ENCODE assay signal across 16 cellular contexts in the genomic region with DNA sequence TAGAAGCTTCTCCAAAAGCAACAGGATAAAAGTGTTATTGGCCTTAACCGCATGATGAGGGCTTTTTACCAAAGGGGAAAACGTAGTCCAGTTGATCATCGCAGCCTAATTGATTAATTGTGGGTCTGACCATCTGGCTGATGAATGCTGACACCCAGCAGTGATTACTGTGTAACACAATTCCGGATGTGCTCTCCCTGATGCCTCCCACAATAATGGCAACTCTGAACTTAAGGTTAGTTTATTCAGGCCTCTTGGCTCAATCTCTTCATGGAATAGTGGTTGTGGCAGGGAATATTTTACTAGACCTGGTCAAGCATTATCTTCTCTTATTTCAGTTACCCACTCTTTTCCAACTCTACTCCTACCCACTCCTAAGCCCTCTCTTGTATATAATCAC.
DNase-seq lines count a peak whose midpoint lies in the region; ATAC-seq and TF ChIP-seq lines count a peak whose summit lies in the region.
"Had no signal": no experiment of that assay in that cellular context is flagged by ENCODE, and none has a peak within 500 bp of the region (broad histone marks: within the 10 kb centered on the region; RNA-seq: fewer than 3 reads in every experiment).

No MANE protein-coding gene starts in this region.

- H3K4me3 Mint-ChIP-seq in naive thymus-derived CD8-positive, alpha-beta T cell = no peak overlapping the region
- H3K4me3 Mint-ChIP-seq in glutamatergic neuron (ENCODE audit: unreplicated experiment) = no peak overlapping the region

- H2BK15ac ChIP-seq in IMR-90 (ENCODE audit: low read depth, low read length) = peak overlapping the region; percentile 90; the same call in 2 of the 3 replicates

- TF ChIP-seq EP300 in suprapubic skin (IDR thresholded peaks at IDR 0.05) = no peak

- H3K4me1 ChIP-seq in IMR-90 (ENCODE audit: control insufficient read depth, insufficient read depth, low read length) = peaks cover 12% of the 10 kb centered on the region
- H3K4me1 ChIP-seq in ascending aorta = peaks cover 0 to 14% of the 10 kb centered on the region in 2 donors
- H3K4me1 ChIP-seq in muscle layer of colon (ENCODE audit: insufficient read depth, low read length) = peaks cover 30% of the 10 kb centered on the region
- peaks cover 37% of the 10 kb centered on the region for H3K4me1 ChIP-seq in suprapubic skin

- peak overlapping the region; percentile 37; the same call in 1 of the 2 replicates for H2AK5ac ChIP-seq in IMR-90 (ENCODE audit: low read depth, low read length)

- CTCF ChIA-PET in IMR-90 (lab: Yijun Ruan, JAX) = no interaction called here

- peak overlapping the region; percentile 45; the same call in 1 of the 2 replicates for H2BK20ac ChIP-seq in IMR-90 (ENCODE audit: low read depth, low read length)

- in situ Hi-C loops in IMR-90 (cut with MboI; ENCODE audit: low sequenced_read_pairs) = no loop called here

- H3K4me3 ChIP-seq in IMR-90 (ENCODE audit: insufficient read depth, low read depth, low read length) (no peak overlapping the region), ascending aorta (no peak overlapping the region), muscle layer of colon (ENCODE audit: low read depth in 1 of 2, low read length in 2 of 2) (no peak overlapping the region), suprapubic skin (no peak overlapping the region)
- H3K4me3 ChIP-seq: pancreas had no signal

- peak overlapping the region; percentile 65; the same call in 1 of the 2 replicates for H3K4ac ChIP-seq in IMR-90 (ENCODE audit: low read depth, low read length)

- H3K4me1 Mint-ChIP-seq in naive thymus-derived CD8-positive, alpha-beta T cell = peaks cover 2 to 9% (median 8%) of the 10 kb centered on the region in 4 donors
- no peaks in the 10 kb centered on the region for H3K4me1 Mint-ChIP-seq in glutamatergic neuron (ENCODE audit: low read depth, unreplicated experiment)

- H3K27me3 ChIP-seq in IMR-90 (ENCODE audit: control insufficient read depth, insufficient read depth, low read length) (no peaks in the 10 kb centered on the region), ascending aorta (no peaks in the 10 kb centered on the region), muscle layer of colon (ENCODE audit: control insufficient read depth in 1 of 2, insufficient read depth in 2 of 2, low read length in 2 of 2) (no peaks in the 10 kb centered on the region), suprapubic skin (no peaks in the 10 kb centered on the region)
- H3K27me3 ChIP-seq: pancreas had no signal

- no peaks in the 10 kb centered on the region for H3K9me3 ChIP-seq in IMR-90 (ENCODE audit: control insufficient read depth, insufficient read depth, low read length)
- H3K9me3 ChIP-seq in ascending aorta = no peaks in the 10 kb centered on the region
- H3K9me3 ChIP-seq in muscle layer of colon (ENCODE audit: low read length) = no peaks in the 10 kb centered on the region
- H3K9me3 ChIP-seq in suprapubic skin = no peaks in the 10 kb centered on the region
- H3K9me3 ChIP-seq: Caco-2, pancreas had no signal

- TF ChIP-seq RAD21 in IMR-90 (IDR thresholded peaks at IDR 0.05; ENCODE audit: low read length) = no peak

- dilution Hi-C loops in IMR-90 (cut with HindIII; ENCODE audit: low sequenced_read_pairs, unreplicated experiment) = no loop called here

- peaks cover 5% of the 10 kb centered on the region for H3K9me1 ChIP-seq in IMR-90 (ENCODE audit: insufficient read depth, low read length)

- H2AFZ ChIP-seq in IMR-90 (replicated peaks; ENCODE audit: low read length, poor library complexity) = no peak overlapping the region

- H2BK120ac ChIP-seq in IMR-90 (ENCODE audit: low read depth, low read length) = peak overlapping the region; percentile 64

- peak overlapping the region; percentile 33 for H3K4me2 ChIP-seq in IMR-90 (ENCODE audit: low read depth, low read length)

- TF ChIP-seq POLR2A in IMR-90 (IDR thresholded peaks at IDR 0.05; ENCODE audit: low read depth, low read length) (no peak), suprapubic skin (IDR thresholded peaks at IDR 0.05) (no peak)

- intact Hi-C loops in IMR-90 (cut with micrococcal nuclease) (loop anchor here (2.0 kb wide), 1 partner anchor 18 kb away; no protein-coding TSS in a partner anchor), ascending aorta (cut with DNase I) (no loop called here)

- H3K27me3 Mint-ChIP-seq in naive thymus-derived CD8-positive, alpha-beta T cell = no peaks in the 10 kb centered on the region
- H3K27me3 Mint-ChIP-seq in glutamatergic neuron (ENCODE audit: unreplicated experiment) = no peaks in the 10 kb centered on the region

- H3K79me1 ChIP-seq in IMR-90 (ENCODE audit: low read depth in 1 of 2, low read length in 2 of 2) = peaks cover 12 to 28% of the 10 kb centered on the region in 2 experiments

- H3K36me3 ChIP-seq in IMR-90 (ENCODE audit: control insufficient read depth, insufficient read depth, low read length) (no peaks in the 10 kb centered on the region), ascending aorta (no peaks in the 10 kb centered on the region), muscle layer of colon (ENCODE audit: insufficient read depth, low read length) (no peaks in the 10 kb centered on the region), suprapubic skin (no peaks in the 10 kb centered on the region)
- H3K36me3 ChIP-seq: pancreas had no signal

- H2BK5ac ChIP-seq in IMR-90 (ENCODE audit: low read depth, low read length, poor library complexity, severe bottlenecking) = peak overlapping the region; percentile 97

- H4K20me1 ChIP-seq in IMR-90 (ENCODE audit: insufficient read depth, low read length) = no peaks in the 10 kb centered on the region

- DNase-seq in IMR-90 (peak; percentile 34), ascending aorta (ENCODE audit: low spot score in 2 of 2) (no peak), suprapubic skin (ENCODE audit: low spot score in 2 of 2) (no peak), glutamatergic neuron (no peak)
- no peak for DNase-seq in naive thymus-derived CD8-positive, alpha-beta T cell
- no peak for DNase-seq in activated CD4-positive, alpha-beta T cell treated with anti-CD3 and anti-CD28 coated beads, Interleukin-2, amount 50 U/mL, for 4 hours
- DNase-seq: activated CD8-positive, alpha-beta memory T cell treated with anti-CD3 and anti-CD28 coated beads for 24 hours; AML-193; anterior cingulate cortex; Caco-2; cortex of kidney; kidney glomerular epithelial cell; pancreas; stimulated activated naive CD4-positive, alpha-beta T cell treated with Interleukin-2 at 50 U/mL for 16 hours had no signal

- H3K27ac ChIP-seq in IMR-90 (ENCODE audit: insufficient read depth, low read length) (peak overlapping the region; percentile 59; the same call in 1 of the 2 replicates), ascending aorta (peak overlapping the region; percentile 86 to 94), muscle layer of colon (ENCODE audit: low read depth, low read length) (peak overlapping the region; percentile 35), suprapubic skin (peak overlapping the region; percentile 93)
- H3K27ac ChIP-seq: HL-60 had no signal

- peak overlapping the region; percentile 89; the same call in 1 of the 2 replicates for H3K23ac ChIP-seq in IMR-90 (ENCODE audit: low read depth, low read length)

- H3K18ac ChIP-seq in IMR-90 (ENCODE audit: low read depth, low read length) = peak overlapping the region; percentile 92

- POLR2A ChIA-PET in IMR-90 (lab: Charles Lee; ENCODE audit: unreplicated experiment) = no interaction called here
- POLR2A ChIA-PET in naive thymus-derived CD8-positive, alpha-beta T cell (lab: Charles Lee) = no interaction called here

- peak overlapping the region; percentile 93 for H3K14ac ChIP-seq in IMR-90 (replicated peaks; ENCODE audit: low read depth, low read length)

- H3K36me3 Mint-ChIP-seq in naive thymus-derived CD8-positive, alpha-beta T cell = peaks cover 0 to 31% (median 26%) of the 10 kb centered on the region in 3 donors
- H3K36me3 Mint-ChIP-seq in glutamatergic neuron (ENCODE audit: unreplicated experiment) = no peaks in the 10 kb centered on the region

- 100% methylated on average over 1 of the region's 4 CpGs; no CpG with 5 or more reads in 1 of the 2 experiments for WGBS in IMR-90 (ENCODE audit: extremely low coverage in 2 of 2, insufficient read length in 1 of 2), 2 experiments
- WGBS in suprapubic skin = 71% methylated on average over 4 of the region's 4 CpGs

- H4K91ac ChIP-seq in IMR-90 (ENCODE audit: insufficient read depth, low read depth, low read length) = peak overlapping the region; percentile 43; the same call in 1 of the 2 replicates

- no peak overlapping the region for H2AK9ac ChIP-seq in IMR-90 (replicated peaks; ENCODE audit: low read depth, low read length, poor library complexity)

- H4K8ac ChIP-seq in IMR-90 (ENCODE audit: low read depth in 2 of 2, low read length in 2 of 2) = peak overlapping the region; percentile 53 to 73; a peak in 2 of 4 replicates

- no peak overlapping the region for H3K27ac Mint-ChIP-seq in naive thymus-derived CD8-positive, alpha-beta T cell
- H3K27ac Mint-ChIP-seq in glutamatergic neuron (ENCODE audit: unreplicated experiment) = no peak overlapping the region

- no peak for TF ChIP-seq CTCF in IMR-90 (conservative IDR thresholded peaks at IDR 0.05; ENCODE audit: low read depth, low read length)
- TF ChIP-seq CTCF in ascending aorta (IDR thresholded peaks at IDR 0.05) = no peak
- no peak for TF ChIP-seq CTCF in suprapubic skin (IDR thresholded peaks at IDR 0.05)
- no peak for TF ChIP-seq CTCF in glutamatergic neuron (IDR thresholded peaks at IDR 0.05; ENCODE audit: partially characterized antibody, unreplicated experiment)

- peak overlapping the region; percentile 88 for H4K5ac ChIP-seq in IMR-90 (ENCODE audit: low read depth, low read length)

- no peak for ATAC-seq in IMR-90 (ENCODE audit: low read depth)
- ATAC-seq in naive thymus-derived CD8-positive, alpha-beta T cell = no peak
- ATAC-seq: pancreas had no signal

- H3K56ac ChIP-seq in IMR-90 (ENCODE audit: extremely low read depth, insufficient read depth, low read length) = no peak overlapping the region

- no TSS peak for BruUV-seq in IMR-90 (replicated peaks; lab: Mats Ljungman, UMichigan)

- no peak overlapping the region for H3K9ac ChIP-seq in IMR-90 (ENCODE audit: low read depth, low read length)
- H3K9ac ChIP-seq in muscle layer of colon (ENCODE audit: low read length) = no peak overlapping the region

- no peaks in the 10 kb centered on the region for H3K9me3 Mint-ChIP-seq in naive thymus-derived CD8-positive, alpha-beta T cell
- no peaks in the 10 kb centered on the region for H3K9me3 Mint-ChIP-seq in glutamatergic neuron (ENCODE audit: unreplicated experiment)

TF ChIP-seq in IMR-90, 13 proteins besides CTCF, POLR2A, EP300 and RAD21 (continues in another document):
- no peak for TF ChIP-seq MXI1 (IDR thresholded peaks at IDR 0.05; ENCODE audit: borderline replicate concordance, low read depth, low read length)
- TF ChIP-seq MAFK (IDR thresholded peaks at IDR 0.05; ENCODE audit: low read depth, low read length) = no peak
- no peak for TF ChIP-seq SMC3 (IDR thresholded peaks at IDR 0.05; ENCODE audit: low read depth, low read length)
- TF ChIP-seq RFX5 (IDR thresholded peaks at IDR 0.05; ENCODE audit: low read depth, low read length) = no peak
- no peak for TF ChIP-seq MAZ (IDR thresholded peaks at IDR 0.05; ENCODE audit: borderline replicate concordance, low read depth, low read length)

Comparison
In these comparisons a context has a peak if more than half of its experiments do, and no peak if none do; other contexts are left out.
1. H3K27ac ChIP-seq: peak in every context shown above with its lines; median percentile 93 in suprapubic skin; 90 in ascending aorta; 59 in IMR-90; 35 in muscle layer of colon.